21 cellular contexts compared by ENCODE assay signal in the genomic region with DNA sequence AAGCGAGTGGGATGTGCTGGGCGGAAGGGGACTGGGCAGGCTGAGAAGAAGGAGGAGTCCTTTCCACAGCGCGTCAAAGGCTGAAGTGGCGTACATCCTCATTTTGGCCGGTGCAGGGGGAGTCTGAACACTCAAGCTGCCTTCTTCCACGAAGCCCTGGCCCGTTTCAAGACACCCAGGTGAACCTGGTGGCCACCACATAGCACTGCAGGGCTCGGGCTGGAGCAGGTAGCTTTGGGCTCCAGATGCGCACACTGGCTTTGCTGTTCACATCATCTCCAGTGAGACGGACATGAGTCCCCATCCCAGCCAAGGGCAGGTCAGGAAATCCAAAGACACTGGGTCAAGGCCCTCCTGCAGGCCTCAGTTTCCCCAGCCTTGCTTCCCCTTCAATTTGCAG. TPM values are rescaled to one million over a fixed set of nuclear protein-coding genes. Genes with fewer than 3 reads are reported as not detected.
DNase-seq lines count a peak whose midpoint lies in the region; ATAC-seq and TF ChIP-seq lines count a peak whose summit lies in the region.
"Had no signal": no experiment of that assay in that cellular context is flagged by ENCODE, and none has a peak within 500 bp of the region (broad histone marks: within the 10 kb centered on the region; RNA-seq: fewer than 3 reads in every experiment).

No MANE protein-coding gene starts in this region.

- no peak overlapping the region for H4K91ac ChIP-seq in H9 (ENCODE audit: insufficient read length, low read depth, low read length)

- H4K8ac ChIP-seq in H9 (replicated peaks; ENCODE audit: insufficient read length, low read depth, low read length) = no peak overlapping the region

- no peak overlapping the region for H3K23ac ChIP-seq in H9 (ENCODE audit: insufficient read length, low read depth, low read length)

- no peak for TF ChIP-seq EP300 in SK-N-SH (IDR thresholded peaks at IDR 0.05; ENCODE audit: borderline replicate concordance in 1 of 2, low read depth in 1 of 2, low read length in 1 of 2)

- no peaks in the 10 kb centered on the region for H3K23me2 ChIP-seq in H9 (ENCODE audit: insufficient read length, low read depth, low read length, poor library complexity, severe bottlenecking)

- WGBS in H9 (ENCODE audit: extremely low coverage, insufficient read length, low lambda C conversion rate) = no CpG with 5 or more reads among the region's 11 CpGs
- 66% methylated on average over 5 of the region's 11 CpGs for WGBS in SK-N-SH (ENCODE audit: low lambda C conversion rate)

- no peak for TF ChIP-seq RAD21 in SK-N-SH (IDR thresholded peaks at IDR 0.05; ENCODE audit: low read length)

- no peak for DNase-seq in GM06990 (ENCODE audit: extremely low read depth, insufficient read length)
- DNase-seq in H9 = peak; percentile 42
- DNase-seq in WTC11 (ENCODE audit: low spot score) = peak; percentile 24
- no peak for DNase-seq in neural progenitor cell (ENCODE audit: low spot score)
- no peak for DNase-seq in effector memory CD4-positive, alpha-beta T cell
- no peak for DNase-seq in SK-N-SH
- DNase-seq in occipital lobe (lab: John Stamatoyannopoulos, UW) = no peak
- DNase-seq: activated CD8-positive, alpha-beta memory T cell treated with anti-CD3 and anti-CD28 coated beads, Interleukin-2, amount 50 U/mL, for 48 hours; activated naive CD8-positive, alpha-beta T cell treated with anti-CD3 and anti-CD28 coated beads, Interleukin-2, amount 10 ng/mL, durations not matched to agents 7 days and 5 days; GDM1; KBM-7; kidney glomerular epithelial cell; NCI-H1436 treated with DMSO at 0.1 percent for 48 hours; T-helper 2 cell; thyroid gland had no signal

- no peak overlapping the region for H3T11ph ChIP-seq in H9 (ENCODE audit: low read length)

- POLR2A ChIA-PET in WTC11 (lab: Charles Lee) (no interaction called here), SK-N-SH (lab: Yijun Ruan, JAX) (interaction anchor here (1.1 kb wide), 1 partner anchor 31 kb away, joined by 3 read pairs; a partner anchor contains a TSS)

- no peak overlapping the region for H2BK120ac ChIP-seq in H9 (ENCODE audit: low read depth, low read length, poor library complexity, severe bottlenecking)

- H3K4ac ChIP-seq in H9 (ENCODE audit: low read depth, low read length) = no peak overlapping the region

- H3K4me3 ChIP-seq in GM06990 (replicated peaks; ENCODE audit: low read depth, low read length) (no peak overlapping the region), neural progenitor cell (no peak overlapping the region), SK-N-SH (ENCODE audit: low read depth in 2 of 2, low read length in 1 of 2) (no peak overlapping the region)
- H3K4me3 ChIP-seq in effector memory CD4-positive, alpha-beta T cell (ENCODE audit: insufficient read depth, low read depth, low read length, poor library complexity, severe bottlenecking) = no peak overlapping the region
- H3K4me3 ChIP-seq: thyroid gland had no signal

- H3K18ac ChIP-seq in H9 (ENCODE audit: insufficient read length, low read depth, low read length) = no peak overlapping the region

- ATAC-seq in WTC11 = peak; percentile 54
- ATAC-seq: Panc1 had no signal

- H4K20me1 ChIP-seq in H9 (ENCODE audit: control insufficient read depth, insufficient read depth, insufficient read length) (no peaks in the 10 kb centered on the region), neural progenitor cell (ENCODE audit: low read depth) (no peaks in the 10 kb centered on the region), SK-N-SH (ENCODE audit: insufficient read depth) (no peaks in the 10 kb centered on the region)

- H2BK20ac ChIP-seq in H9 (ENCODE audit: low read depth, low read length, poor library complexity, severe bottlenecking) = no peak overlapping the region

- H3K56ac ChIP-seq in H9 (ENCODE audit: insufficient read length, low read depth, low read length) = no peak overlapping the region

- peaks cover 4 to 10% (median 4%) of the 10 kb centered on the region in 3 experiments; a peak in 5 of 7 replicates for H3K36me3 Mint-ChIP-seq in H9 (ENCODE audit: insufficient read depth in 1 of 3, low read depth in 3 of 3)
- H3K36me3 Mint-ChIP-seq in WTC11 = no peaks in the 10 kb centered on the region
- no peaks in the 10 kb centered on the region for H3K36me3 Mint-ChIP-seq in neural progenitor cell
- H3K36me3 Mint-ChIP-seq: activated naive CD8-positive, alpha-beta T cell treated with anti-CD3 and anti-CD28 coated beads, Interleukin-2, amount 10 ng/mL, durations not matched to agents 7 days and 5 days had no signal

- H3K27me3 Mint-ChIP-seq in H9 (ENCODE audit: low read depth) = peaks cover 12% of the 10 kb centered on the region
- no peaks in the 10 kb centered on the region for H3K27me3 Mint-ChIP-seq in WTC11 (ENCODE audit: low read depth)
- peaks cover 4% of the 10 kb centered on the region for H3K27me3 Mint-ChIP-seq in neural progenitor cell (ENCODE audit: insufficient read depth, low read depth)
- H3K27me3 Mint-ChIP-seq: activated naive CD8-positive, alpha-beta T cell treated with anti-CD3 and anti-CD28 coated beads, Interleukin-2, amount 10 ng/mL, durations not matched to agents 7 days and 5 days; central memory CD8-positive, alpha-beta T cell; stimulated activated naive CD8-positive, alpha-beta T cell treated with anti-CD3 and anti-CD28 coated beads, Interleukin-15, Interleukin-2, amounts not matched to agents 100 ng/mL and 50 ng/mL, for 24 hours had no signal

- H3F3A ChIP-seq in neural progenitor cell (ENCODE audit: low read depth) (no peaks in the 10 kb centered on the region), SK-N-SH (replicated peaks; ENCODE audit: insufficient read depth) (no peaks in the 10 kb centered on the region)

- H3K9me3 Mint-ChIP-seq in H9 = peaks cover 65 to 69% of the 10 kb centered on the region in 2 experiments
- no peaks in the 10 kb centered on the region for H3K9me3 Mint-ChIP-seq in WTC11
- peaks cover 23% of the 10 kb centered on the region for H3K9me3 Mint-ChIP-seq in neural progenitor cell
- H3K9me3 Mint-ChIP-seq: activated naive CD8-positive, alpha-beta T cell treated with anti-CD3 and anti-CD28 coated beads, Interleukin-2, amount 10 ng/mL, durations not matched to agents 7 days and 5 days; central memory CD8-positive, alpha-beta T cell; stimulated activated naive CD8-positive, alpha-beta T cell treated with anti-CD3 and anti-CD28 coated beads, Interleukin-15, Interleukin-2, amounts not matched to agents 100 ng/mL and 50 ng/mL, for 24 hours had no signal

- H3K27me3 ChIP-seq in GM06990 (replicated peaks; ENCODE audit: control insufficient read depth, insufficient read depth, low read length) (no peaks in the 10 kb centered on the region), H9 (ENCODE audit: insufficient read depth, low read length) (no peaks in the 10 kb centered on the region), neural progenitor cell (no peaks in the 10 kb centered on the region), SK-N-SH (ENCODE audit: insufficient read depth) (peaks cover 52% of the 10 kb centered on the region)
- no peaks in the 10 kb centered on the region for H3K27me3 ChIP-seq in effector memory CD4-positive, alpha-beta T cell (replicated peaks; ENCODE audit: control insufficient read depth, insufficient read depth, low read length, poor library complexity, severe bottlenecking)
- H3K27me3 ChIP-seq: thyroid gland had no signal

- TF ChIP-seq CTCF in GM06990 (IDR thresholded peaks at IDR 0.05; ENCODE audit: insufficient read depth, low read length, poor library complexity, severe bottlenecking) (peak; percentile 16), H9 (conservative IDR thresholded peaks at IDR 0.05) (peak; percentile 32), WTC11 (IDR thresholded peaks at IDR 0.05) (no peak), neural progenitor cell (IDR thresholded peaks at IDR 0.05) (peak; percentile 8), SK-N-SH (IDR thresholded peaks at IDR 0.05) (no peak)

- H3K36me3 ChIP-seq in GM06990 (ENCODE audit: control insufficient read depth, insufficient read depth, low read length) (no peaks in the 10 kb centered on the region), neural progenitor cell (no peaks in the 10 kb centered on the region), SK-N-SH (replicated peaks in 1 of 2; ENCODE audit: control insufficient read depth in 1 of 2, insufficient read depth in 2 of 2, low read length in 1 of 2) (no peaks in the 10 kb centered on the region)
- H3K36me3 ChIP-seq in effector memory CD4-positive, alpha-beta T cell (ENCODE audit: control insufficient read depth, insufficient read depth, low read length) = no peaks in the 10 kb centered on the region
- H3K36me3 ChIP-seq: thyroid gland had no signal

- H3K14ac ChIP-seq in H9 (ENCODE audit: insufficient read depth, low read length) = no peak overlapping the region

- no peaks in the 10 kb centered on the region for H3K79me2 ChIP-seq in H9 (ENCODE audit: insufficient read depth, low read length)
- H3K79me2 ChIP-seq in neural progenitor cell (ENCODE audit: low read depth) = no peaks in the 10 kb centered on the region
- no peaks in the 10 kb centered on the region for H3K79me2 ChIP-seq in SK-N-SH (ENCODE audit: insufficient read depth)

- no peak overlapping the region for H2BK12ac ChIP-seq in H9 (ENCODE audit: insufficient read length, low read depth, low read length)

- H2BK5ac ChIP-seq in H9 (ENCODE audit: insufficient read length, low read length) = no peak overlapping the region

- H3K4me1 Mint-ChIP-seq in H9 = peaks cover 11 to 16% of the 10 kb centered on the region in 2 experiments
- peaks cover 8% of the 10 kb centered on the region for H3K4me1 Mint-ChIP-seq in WTC11
- peaks cover 5% of the 10 kb centered on the region for H3K4me1 Mint-ChIP-seq in neural progenitor cell
- H3K4me1 Mint-ChIP-seq: central memory CD8-positive, alpha-beta T cell had no signal

- H3K4me2 ChIP-seq in H9 (ENCODE audit: insufficient read depth, insufficient read length, low read length) = no peak overlapping the region
- no peak overlapping the region for H3K4me2 ChIP-seq in neural progenitor cell
- no peak overlapping the region for H3K4me2 ChIP-seq in SK-N-SH

- H4K5ac ChIP-seq in H9 (ENCODE audit: insufficient read length, low read depth, low read length) = no peak overlapping the region

- no peak overlapping the region for H3K27ac Mint-ChIP-seq in H9
- no peak overlapping the region for H3K27ac Mint-ChIP-seq in WTC11
- no peak overlapping the region for H3K27ac Mint-ChIP-seq in neural progenitor cell
- H3K27ac Mint-ChIP-seq: activated naive CD8-positive, alpha-beta T cell treated with anti-CD3 and anti-CD28 coated beads, Interleukin-2, amount 10 ng/mL, durations not matched to agents 7 days and 5 days; stimulated activated naive CD8-positive, alpha-beta T cell treated with anti-CD3 and anti-CD28 coated beads, Interleukin-15, Interleukin-2, amounts not matched to agents 100 ng/mL and 50 ng/mL, for 24 hours had no signal

- H3K4me3 Mint-ChIP-seq in H9 (no peak overlapping the region), WTC11 (no peak overlapping the region), neural progenitor cell (no peak overlapping the region)
- H3K4me3 Mint-ChIP-seq: activated naive CD8-positive, alpha-beta T cell treated with anti-CD3 and anti-CD28 coated beads, Interleukin-2, amount 10 ng/mL, durations not matched to agents 7 days and 5 days; central memory CD8-positive, alpha-beta T cell; stimulated activated naive CD8-positive, alpha-beta T cell treated with anti-CD3 and anti-CD28 coated beads, Interleukin-15, Interleukin-2, amounts not matched to agents 100 ng/mL and 50 ng/mL, for 24 hours had no signal

- CTCF ChIA-PET in WTC11 (lab: Charles Lee) = interaction anchor here (0.7 to 6.4 kb wide), 16 partner anchors 9 to 139 kb away, joined by 3 to 48 read pairs (median 6); a partner anchor contains a TSS
- CTCF ChIA-PET in SK-N-SH (lab: Yijun Ruan, JAX) = interaction anchor here (0.8 to 1.5 kb wide), 3 partner anchors 8 to 70 kb away, joined by 3 to 11 read pairs (median 3); no protein-coding TSS in a partner anchor

- H3K27ac ChIP-seq in H9 (ENCODE audit: insufficient read length, low read depth, low read length) (no peak overlapping the region), neural progenitor cell (no peak overlapping the region), SK-N-SH (ENCODE audit: low read depth in 2 of 2, low read length in 1 of 2) (no peak overlapping the region)
- no peak overlapping the region for H3K27ac ChIP-seq in effector memory CD4-positive, alpha-beta T cell (ENCODE audit: insufficient read depth, low read length, poor library complexity, severe bottlenecking)
- H3K27ac ChIP-seq: thyroid gland had no signal

- no peaks in the 10 kb centered on the region for H3K4me1 ChIP-seq in H9 (ENCODE audit: insufficient read depth, low read length)
- no peaks in the 10 kb centered on the region for H3K4me1 ChIP-seq in neural progenitor cell
- no peaks in the 10 kb centered on the region for H3K4me1 ChIP-seq in effector memory CD4-positive, alpha-beta T cell (ENCODE audit: control insufficient read depth, insufficient read depth, low read length, poor library complexity, severe bottlenecking)
- no peaks in the 10 kb centered on the region for H3K4me1 ChIP-seq in SK-N-SH (ENCODE audit: control insufficient read depth in 1 of 2, insufficient read depth in 2 of 2, low read depth in 1 of 2, low read length in 1 of 2)
- H3K4me1 ChIP-seq: thyroid gland had no signal

- no peaks in the 10 kb centered on the region for H3K9me2 ChIP-seq in SK-N-SH

- H2AFZ ChIP-seq in H9 (ENCODE audit: low read length) (no peak overlapping the region), neural progenitor cell (replicated peaks) (no peak overlapping the region), SK-N-SH (ENCODE audit: low read depth) (no peak overlapping the region)

- no peaks in the 10 kb centered on the region for H3K79me1 ChIP-seq in H9 (ENCODE audit: insufficient read depth, low read depth, low read length, poor library complexity, severe bottlenecking)

- H3K9me3 ChIP-seq in H9 (ENCODE audit: control insufficient read depth, low read depth, low read length) (peaks cover 27% of the 10 kb centered on the region), neural progenitor cell (ENCODE audit: low read depth) (no peaks in the 10 kb centered on the region), SK-N-SH (no peaks in the 10 kb centered on the region)
- no peaks in the 10 kb centered on the region for H3K9me3 ChIP-seq in effector memory CD4-positive, alpha-beta T cell (ENCODE audit: control insufficient read depth, low read length)
- H3K9me3 ChIP-seq: thyroid gland had no signal

- H3K9ac ChIP-seq in H9 (ENCODE audit: extremely low read depth, insufficient read length, low read length) (no peak overlapping the region), neural progenitor cell (no peak overlapping the region), SK-N-SH (no peak overlapping the region)

- no peak overlapping the region for H2BK15ac ChIP-seq in H9 (ENCODE audit: low read depth, low read length)

- no peak overlapping the region for H2AK5ac ChIP-seq in H9 (ENCODE audit: insufficient read length, low read length)

RNA-seq across cellular contexts. Expression of a gene that starts 30.3 kb away (rescaled TPM):
- total RNA-seq in H9 (2021) (16.1 and 18.4 TPM in 2 replicates), WTC11 (2021) (15.2 to 17.4 TPM (median 15.4 TPM) in 3 replicates), neural progenitor cell (ENCODE audit: low replicate concordance) (15.2 and 22.2 TPM in 2 replicates), occipital lobe (17.3 TPM)
- polyA plus RNA-seq in SK-N-SH (2012; rRNA removed) = 44.5 and 45.3 TPM in 2 replicates
- polyA plus RNA-seq in SK-N-SH (2012; cell fraction: cytosol; rRNA removed) = 29.3 and 41.5 TPM in 2 replicates
- 24.8 and 34.7 TPM in 2 replicates for polyA plus RNA-seq in SK-N-SH (2012; cell fraction: nucleus; rRNA removed)

RNA-seq across cellular contexts. Expression of a gene that starts 51.2 kb away (rescaled TPM):
- total RNA-seq in H9 (2021) (0.35 TPM in 2 replicates), WTC11 (2021) (0.28 to 0.32 TPM (median 0.30 TPM) in 3 replicates), neural progenitor cell (ENCODE audit: low replicate concordance) (0.59 TPM in 1 of 2 replicates, not detected in the other), occipital lobe (7.2 TPM)
- 0.16 and 0.18 TPM in 2 replicates for polyA plus RNA-seq in SK-N-SH (2012; rRNA removed)
- polyA plus RNA-seq in SK-N-SH (2012; cell fraction: cytosol; rRNA removed) = 0.06 and 0.41 TPM in 2 replicates
- 0.38 and 0.42 TPM in 2 replicates for polyA plus RNA-seq in SK-N-SH (2012; cell fraction: nucleus; rRNA removed)
- total RNA-seq: activated naive CD8-positive, alpha-beta T cell treated with anti-CD3 and anti-CD28 coated beads, Interleukin-2, amount 10 ng/mL, durations not matched to agents 7 days and 5 days; dermis microvascular lymphatic vessel endothelial cell; lung microvascular endothelial cell; NCI-H460; thyroid gland had no signal

Comparison
In these comparisons a context has a peak if more than half of its experiments do, and no peak if none do; other contexts are left out.
1. DNase-seq: peak in H9 (single experiment) and WTC11 (single experiment); none in GM06990 (single experiment), neural progenitor cell (single experiment), effector memory CD4-positive, alpha-beta T cell (0 of 3), SK-N-SH (single experiment) and occipital lobe (single experiment).
2. CTCF ChIP-seq: peak in GM06990 (single experiment), H9 (single experiment) and neural progenitor cell (single experiment); none in WTC11 (single experiment) and SK-N-SH (single experiment).